In genomic region chr7:76222333-76222732, GRCh38 we compare ENCODE assay signal across 10 cellular contexts.
"Had no signal": no experiment of that assay in that cellular context is flagged by ENCODE, and none has a peak within 500 bp of the region (broad histone marks: within the 10 kb centered on the region; RNA-seq: fewer than 3 reads in every experiment).

No MANE protein-coding gene starts in this region.

- H3K9ac ChIP-seq: GM23248 had no signal

- H3K4me3 ChIP-seq: GM23248, GM23338, HAP-1 had no signal

- ATAC-seq: GM23338, HCT116 had no signal

- H3K9me3 ChIP-seq: HAP-1 had no signal

- H3K4me1 ChIP-seq: HAP-1 had no signal

- H3K27ac ChIP-seq: GM23248 had no signal

- DNase-seq: GM23248, GOT3, H7, H9, HCEC 1CT, HFFc6 had no signal

- H2AFZ ChIP-seq: GM23248, GM23338 had no signal

- H3K36me3 ChIP-seq: HAP-1 had no signal

- FAIRE-seq: H54 had no signal
